Comparison of ENCODE assay signal across 9 cellular contexts in genomic region chr5:170791325-170791954, GRCh38. TPM values are rescaled to one million over a fixed set of nuclear protein-coding genes. Genes with fewer than 3 reads are reported as not detected.
DNase-seq lines count a peak whose midpoint lies in the region; ATAC-seq and TF ChIP-seq lines count a peak whose summit lies in the region.
"Had no signal": no experiment of that assay in that cellular context is flagged by ENCODE, and none has a peak within 500 bp of the region (broad histone marks: within the 10 kb centered on the region; RNA-seq: fewer than 3 reads in every experiment).

No MANE protein-coding gene starts in this region.

- H3K4me3 Mint-ChIP-seq in glutamatergic neuron (ENCODE audit: unreplicated experiment) = no peak overlapping the region
- no peak overlapping the region for H3K4me3 Mint-ChIP-seq in progenitor cell of endocrine pancreas (ENCODE audit: low read depth)

- peak; percentile 85 for DNase-seq in DMS53 (lab: John Stamatoyannopoulos, UW)
- peak; percentile 60 for DNase-seq in NCI-H146 (lab: John Stamatoyannopoulos, UW)
- peak; percentile 82 for DNase-seq in glutamatergic neuron
- peak; percentile 61 for DNase-seq in progenitor cell of endocrine pancreas (ENCODE audit: low spot score, unreplicated experiment)
- no peak for DNase-seq in NCI-H187 treated with DMSO at 0.1 percent for 48 hours (lab: John Stamatoyannopoulos, UW)
- DNase-seq in effector CD8-positive, alpha-beta T cell (lab: John Stamatoyannopoulos, UW) = no peak

- H3K9me3 Mint-ChIP-seq in glutamatergic neuron (ENCODE audit: unreplicated experiment) = peaks cover 2% of the 10 kb centered on the region
- no peaks in the 10 kb centered on the region for H3K9me3 Mint-ChIP-seq in progenitor cell of endocrine pancreas (ENCODE audit: low read depth)

- peaks cover 21% of the 10 kb centered on the region for H3K4me1 Mint-ChIP-seq in glutamatergic neuron (ENCODE audit: low read depth, unreplicated experiment)
- peaks cover 7% of the 10 kb centered on the region for H3K4me1 Mint-ChIP-seq in progenitor cell of endocrine pancreas (ENCODE audit: low read depth)

- peak; percentile 72 for ATAC-seq in GM19467 (IDR thresholded peaks at IDR 0.05; ENCODE audit: unreplicated experiment)

- H3K36me3 Mint-ChIP-seq in glutamatergic neuron (ENCODE audit: unreplicated experiment) = no peaks in the 10 kb centered on the region
- no peaks in the 10 kb centered on the region for H3K36me3 Mint-ChIP-seq in progenitor cell of endocrine pancreas (ENCODE audit: insufficient read depth)

- H3K27me3 Mint-ChIP-seq in glutamatergic neuron (ENCODE audit: unreplicated experiment) = no peaks in the 10 kb centered on the region
- peaks cover 39% of the 10 kb centered on the region for H3K27me3 Mint-ChIP-seq in progenitor cell of endocrine pancreas

- H3K4me3 ChIP-seq in WI38 (ENCODE audit: low read depth, low read length) = no peak overlapping the region

- H3K27ac Mint-ChIP-seq in glutamatergic neuron (ENCODE audit: unreplicated experiment) (no peak overlapping the region), progenitor cell of endocrine pancreas (no peak overlapping the region)

- TF ChIP-seq CTCF in WI38 (IDR thresholded peaks at IDR 0.05; ENCODE audit: low read depth, low read length) = peak; percentile 46; the same call in 1 of the 2 replicates
- TF ChIP-seq CTCF in glutamatergic neuron (IDR thresholded peaks at IDR 0.05; ENCODE audit: partially characterized antibody, unreplicated experiment) = peak; percentile 59
- peak; percentile 77 for TF ChIP-seq CTCF in progenitor cell of endocrine pancreas (IDR thresholded peaks at IDR 0.05; ENCODE audit: unreplicated experiment)

RNA-seq across cellular contexts. Expression of gene GABRP, which starts 7.9 kb away (rescaled TPM):
- total RNA-seq in glutamatergic neuron (ENCODE audit: unreplicated experiment) (not detected), progenitor cell of endocrine pancreas (3.1 and 5.1 TPM in 2 replicates)
- total RNA-seq: activated CD8-positive, alpha-beta memory T cell treated with anti-CD3 and anti-CD28 coated beads for 36 hours had no signal

Comparison
In these comparisons a context has a peak if more than half of its experiments do, and no peak if none do; other contexts are left out.
1. DNase-seq: peak in DMS53 (single experiment), NCI-H146 (single experiment), glutamatergic neuron (single experiment) and progenitor cell of endocrine pancreas (single experiment); none in NCI-H187 treated with DMSO at 0.1 percent for 48 hours (single experiment) and effector CD8-positive, alpha-beta T cell (single experiment).
2. Peak in every context shown above with its lines, with median percentiles within 50 percentile points of each other: CTCF ChIP-seq.